ENCODE assay signal across 19 cellular contexts in genomic region chr2:70558195-70558808, GRCh38.
"Had no signal": no experiment of that assay in that cellular context is flagged by ENCODE, and none has a peak within 500 bp of the region (broad histone marks: within the 10 kb centered on the region; RNA-seq: fewer than 3 reads in every experiment).

No MANE protein-coding gene starts in this region.

- DNase-seq: activated CD4-positive, alpha-beta T cell treated with anti-CD3 and anti-CD28 coated beads, Interleukin-2, amount 10 ng/mL, durations not matched to agents 7 days and 5 days; activated CD8-positive, alpha-beta T cell treated with anti-CD3 and anti-CD28 coated beads, Interleukin-2, amount 10 ng/mL, durations not matched to agents 7 days and 5 days; activated T-cell treated with anti-CD3 and anti-CD28 coated beads, Interleukin-2, amount 50 U/mL, for 24 hours; foreskin melanocyte; head of caudate nucleus; kidney glomerular epithelial cell; left ventricle myocardium superior; naive B cell; testis; upper lobe of right lung had no signal

- H3K27ac Mint-ChIP-seq: activated CD4-positive, alpha-beta T cell treated with anti-CD3 and anti-CD28 coated beads, Interleukin-2, amount 10 ng/mL, durations not matched to agents 7 days and 5 days; activated CD8-positive, alpha-beta T cell treated with anti-CD3 and anti-CD28 coated beads, Interleukin-2, amount 10 ng/mL, durations not matched to agents 7 days and 5 days; activated naive CD4-positive, alpha-beta T cell treated with anti-CD3 and anti-CD28 coated beads, Interleukin-2, amount 50 U/mL, for 24 hours; activated T-cell treated with anti-CD3 and anti-CD28 coated beads, Interleukin-2, amount 50 U/mL, for 24 hours; stimulated activated naive CD8-positive, alpha-beta T cell treated with anti-CD3 and anti-CD28 coated beads, Interleukin-15, Interleukin-2, amounts not matched to agents 100 ng/mL and 50 ng/mL, for 24 hours had no signal

- H3K4me3 Mint-ChIP-seq: activated CD4-positive, alpha-beta T cell treated with anti-CD3 and anti-CD28 coated beads, Interleukin-2, amount 10 ng/mL, durations not matched to agents 7 days and 5 days; activated CD8-positive, alpha-beta T cell treated with anti-CD3 and anti-CD28 coated beads, Interleukin-2, amount 10 ng/mL, durations not matched to agents 7 days and 5 days; activated naive CD4-positive, alpha-beta T cell treated with anti-CD3 and anti-CD28 coated beads, Interleukin-2, amount 50 U/mL, for 24 hours; activated T-cell treated with anti-CD3 and anti-CD28 coated beads, Interleukin-2, amount 50 U/mL, for 24 hours; dendritic cell treated with granulocyte-macrophage colony-stimulating factor and Interleukin-4, amounts not matched to agents 40 ng/mL and 50 ng/mL, for 4 days; naive B cell; neural crest cell; stimulated activated naive CD8-positive, alpha-beta T cell treated with anti-CD3 and anti-CD28 coated beads, Interleukin-15, Interleukin-2, amounts not matched to agents 100 ng/mL and 50 ng/mL, for 24 hours had no signal

- H3K27me3 ChIP-seq: right atrium auricular region, testis had no signal

- H3K27ac ChIP-seq: prostate gland, right atrium auricular region, SK-N-MC, testis, upper lobe of right lung had no signal

- H3K36me3 ChIP-seq: prostate gland, right atrium auricular region, upper lobe of right lung had no signal

- H3K36me3 Mint-ChIP-seq: activated naive CD4-positive, alpha-beta T cell treated with anti-CD3 and anti-CD28 coated beads, Interleukin-2, amount 50 U/mL, for 24 hours; naive B cell had no signal

- H3K4me3 ChIP-seq: mucosa of descending colon, prostate gland, right atrium auricular region, SK-N-MC, testis, upper lobe of right lung had no signal

- ATAC-seq: activated CD4-positive, CD25-positive, alpha-beta regulatory T cell treated with anti-CD3 and anti-CD28 coated beads, Interleukin-2, amount 50 U/mL, for 24 hours; activated CD8-positive, alpha-beta T cell treated with anti-CD3 and anti-CD28 coated beads, Interleukin-2, amount 10 ng/mL, durations not matched to agents 7 days and 5 days; left ventricle myocardium superior; mucosa of descending colon; upper lobe of right lung had no signal

- H3K9me3 Mint-ChIP-seq: activated CD4-positive, alpha-beta T cell treated with anti-CD3 and anti-CD28 coated beads, Interleukin-2, amount 10 ng/mL, durations not matched to agents 7 days and 5 days; activated naive CD4-positive, alpha-beta T cell treated with anti-CD3 and anti-CD28 coated beads, Interleukin-2, amount 50 U/mL, for 24 hours; activated T-cell treated with anti-CD3 and anti-CD28 coated beads, Interleukin-2, amount 50 U/mL, for 24 hours; dendritic cell treated with granulocyte-macrophage colony-stimulating factor and Interleukin-4, amounts not matched to agents 40 ng/mL and 50 ng/mL, for 4 days; neural crest cell; stimulated activated naive CD8-positive, alpha-beta T cell treated with anti-CD3 and anti-CD28 coated beads, Interleukin-15, Interleukin-2, amounts not matched to agents 100 ng/mL and 50 ng/mL, for 24 hours had no signal

- H3K9me3 ChIP-seq: mucosa of descending colon, prostate gland, right atrium auricular region, testis, upper lobe of right lung had no signal
